Comparison of ENCODE assay signal across 8 cellular contexts in genomic region chr9:73900-74525, GRCh38. TPM values are rescaled to one million over a fixed set of nuclear protein-coding genes. Genes with fewer than 3 reads are reported as not detected.
A peak's percentile ranks its signal among the peaks of the same experiment; 100 is the strongest.
DNase-seq lines count a peak whose midpoint lies in the region; ATAC-seq and TF ChIP-seq lines count a peak whose summit lies in the region.
"Not testable (repeated sequence)": the region's sequence is repeated elsewhere in the genome, so short reads cannot be mapped to it uniquely, and the experiment has no call there.

No MANE protein-coding gene starts in this region.

- POLR2A ChIA-PET in CD4-positive, alpha-beta memory T cell (lab: Charles Lee; ENCODE audit: partially characterized antibody); PC-3 (lab: Charles Lee; ENCODE audit: unreplicated experiment): not testable (repeated sequence)

- not testable (repeated sequence) for H2BK12ac ChIP-seq in mesenchymal stem cell (ENCODE audit: low read length in 2 of 2)

- H3K9me2 ChIP-seq in PC-3 (replicated peaks; ENCODE audit: low read length): not testable (repeated sequence)

- intact Hi-C loops in CD4-positive, alpha-beta memory T cell (cut with micrococcal nuclease); PC-3 (cut with micrococcal nuclease); dendritic cell treated with granulocyte-macrophage colony-stimulating factor and Interleukin-4, amounts not matched to agents 40 ng/mL and 50 ng/mL, for 4 days (cut with micrococcal nuclease); left ventricle myocardium inferior (cut with micrococcal nuclease); tibial artery (cut with DNase I; ENCODE audit: low total_unique reads): not testable (repeated sequence)

- not testable (repeated sequence) for H3K27me3 ChIP-seq in CD4-positive, alpha-beta memory T cell (ENCODE audit: insufficient read depth, low read length); PC-3 (ENCODE audit: low read length); mesenchymal stem cell (ENCODE audit: control insufficient read depth in 1 of 2, insufficient read depth in 1 of 2, low read length in 2 of 2); tibial artery
- H3K27me3 ChIP-seq in left ventricle myocardium inferior (ENCODE audit: low read depth): peaks cover 21% of the 10 kb centered on the region

- not testable (repeated sequence) for H3K18ac ChIP-seq in mesenchymal stem cell (ENCODE audit: low read depth in 1 of 2, low read length in 2 of 2)

- not testable (repeated sequence) for H3K27ac ChIP-seq in CD4-positive, alpha-beta memory T cell (ENCODE audit: low read depth, low read length); mesenchymal stem cell (ENCODE audit: low read length, poor library complexity, severe bottlenecking); tibial artery
- H3K27ac ChIP-seq in PC-3 (ENCODE audit: low read length) (peak overlapping the region; percentile 73), left ventricle myocardium inferior (replicated peaks) (peak overlapping the region; percentile 78)

- H3K4me2 ChIP-seq in PC-3 (ENCODE audit: low read length) (peak overlapping the region; percentile 31; the same call in 1 of the 2 replicates), mesenchymal stem cell (ENCODE audit: low read length, poor library complexity, severe bottlenecking) (peak overlapping the region; percentile 66)

- WGBS in mesenchymal stem cell: no CpG with 5 or more reads among the region's 18 CpGs

- H4K20me1 ChIP-seq in PC-3 (ENCODE audit: low read length): not testable (repeated sequence)

- not testable (repeated sequence) for H3K79me1 ChIP-seq in mesenchymal stem cell (replicated peaks; ENCODE audit: low read length, poor library complexity, severe bottlenecking)

- H2AK5ac ChIP-seq in mesenchymal stem cell (ENCODE audit: low read length, severe bottlenecking): not testable (repeated sequence)

- not testable (repeated sequence) for H3K23ac ChIP-seq in mesenchymal stem cell (ENCODE audit: low read length in 2 of 2)

- H3K36me3 Mint-ChIP-seq in CD4-positive, alpha-beta memory T cell; activated T-helper 17 cell treated with anti-CD3 and anti-CD28 coated beads, Interleukin-2, amount 50 U/mL, for 72 hours (ENCODE audit: low read depth); dendritic cell treated with granulocyte-macrophage colony-stimulating factor and Interleukin-4, amounts not matched to agents 40 ng/mL and 50 ng/mL, for 4 days (ENCODE audit: low read depth); progenitor cell of endocrine pancreas (ENCODE audit: insufficient read depth): not testable (repeated sequence)

- peak overlapping the region; percentile 48 to 83 (median 74) for H3K4me3 Mint-ChIP-seq in CD4-positive, alpha-beta memory T cell
- H3K4me3 Mint-ChIP-seq in activated T-helper 17 cell treated with anti-CD3 and anti-CD28 coated beads, Interleukin-2, amount 50 U/mL, for 72 hours: peak overlapping the region; percentile 56
- peak overlapping the region; percentile 76 for H3K4me3 Mint-ChIP-seq in dendritic cell treated with granulocyte-macrophage colony-stimulating factor and Interleukin-4, amounts not matched to agents 40 ng/mL and 50 ng/mL, for 4 days
- H3K4me3 Mint-ChIP-seq in progenitor cell of endocrine pancreas (ENCODE audit: low read depth): peak overlapping the region; percentile 61

- not testable (repeated sequence) for H4K91ac ChIP-seq in mesenchymal stem cell (ENCODE audit: low read length)

- ATAC-seq in PC-3; activated T-helper 17 cell treated with anti-CD3 and anti-CD28 coated beads, Interleukin-2, amount 50 U/mL, for 72 hours (replicated peaks): not testable (repeated sequence)

- H2BK120ac ChIP-seq in mesenchymal stem cell (ENCODE audit: low read depth, low read length): not testable (repeated sequence)

- not testable (repeated sequence) for H3K36me3 ChIP-seq in CD4-positive, alpha-beta memory T cell (ENCODE audit: insufficient read depth, low read length); PC-3 (ENCODE audit: low read depth, low read length); left ventricle myocardium inferior; mesenchymal stem cell (ENCODE audit: control insufficient read depth in 1 of 2, insufficient read depth in 2 of 2, low read depth in 1 of 2, low read length in 2 of 2); tibial artery

- CTCF ChIA-PET in CD4-positive, alpha-beta memory T cell (lab: Charles Lee; ENCODE audit: partially characterized antibody); PC-3 (lab: Charles Lee): not testable (repeated sequence)

- H4K8ac ChIP-seq in mesenchymal stem cell (ENCODE audit: low read length): not testable (repeated sequence)

- H3K27me3 Mint-ChIP-seq in CD4-positive, alpha-beta memory T cell; activated T-helper 17 cell treated with anti-CD3 and anti-CD28 coated beads, Interleukin-2, amount 50 U/mL, for 72 hours: not testable (repeated sequence)
- peaks cover 16% of the 10 kb centered on the region for H3K27me3 Mint-ChIP-seq in dendritic cell treated with granulocyte-macrophage colony-stimulating factor and Interleukin-4, amounts not matched to agents 40 ng/mL and 50 ng/mL, for 4 days
- H3K27me3 Mint-ChIP-seq in progenitor cell of endocrine pancreas: peaks cover 20% of the 10 kb centered on the region

- H3F3A ChIP-seq in PC-3 (ENCODE audit: low read length, unreplicated experiment): not testable (repeated sequence)

- H3K27ac Mint-ChIP-seq in CD4-positive, alpha-beta memory T cell: peak overlapping the region in 2 of 7 donors; percentile 12 to 48
- not testable (repeated sequence) for H3K27ac Mint-ChIP-seq in activated T-helper 17 cell treated with anti-CD3 and anti-CD28 coated beads, Interleukin-2, amount 50 U/mL, for 72 hours; dendritic cell treated with granulocyte-macrophage colony-stimulating factor and Interleukin-4, amounts not matched to agents 40 ng/mL and 50 ng/mL, for 4 days
- H3K27ac Mint-ChIP-seq in progenitor cell of endocrine pancreas: peak overlapping the region; percentile 29

- peak overlapping the region in 1 of 2 donors; percentile 32 for H3K4me3 ChIP-seq in CD4-positive, alpha-beta memory T cell (ENCODE audit: low read length in 2 of 2)
- not testable (repeated sequence) for H3K4me3 ChIP-seq in PC-3 (ENCODE audit: low read length)
- H3K4me3 ChIP-seq in left ventricle myocardium inferior (peak overlapping the region; percentile 68), mesenchymal stem cell (ENCODE audit: insufficient read depth in 1 of 2, low read depth in 1 of 2, low read length in 2 of 2) (peak overlapping the region in 1 of 2 experiments; percentile 68), tibial artery (peak overlapping the region; percentile 47 to 56)

- not testable (repeated sequence) for TF ChIP-seq CTCF in PC-3 (conservative IDR thresholded peaks at IDR 0.05; ENCODE audit: low read depth, low read length); left ventricle myocardium inferior (IDR thresholded peaks at IDR 0.05; ENCODE audit: borderline replicate concordance); progenitor cell of endocrine pancreas (IDR thresholded peaks at IDR 0.05; ENCODE audit: unreplicated experiment); tibial artery (IDR thresholded peaks at IDR 0.05)

- not testable (repeated sequence) for H3K4me1 Mint-ChIP-seq in CD4-positive, alpha-beta memory T cell; activated T-helper 17 cell treated with anti-CD3 and anti-CD28 coated beads, Interleukin-2, amount 50 U/mL, for 72 hours; dendritic cell treated with granulocyte-macrophage colony-stimulating factor and Interleukin-4, amounts not matched to agents 40 ng/mL and 50 ng/mL, for 4 days (ENCODE audit: low read depth); progenitor cell of endocrine pancreas (ENCODE audit: low read depth)

- not testable (repeated sequence) for H3K4me1 ChIP-seq in CD4-positive, alpha-beta memory T cell (ENCODE audit: insufficient read depth, low read length); PC-3 (ENCODE audit: insufficient read depth, low read length); left ventricle myocardium inferior; mesenchymal stem cell (ENCODE audit: control insufficient read depth, insufficient read depth, low read depth, low read length); tibial artery

- H3K79me2 ChIP-seq in PC-3 (ENCODE audit: low read length): not testable (repeated sequence)

- H3K9me3 ChIP-seq in CD4-positive, alpha-beta memory T cell (ENCODE audit: control insufficient read depth in 1 of 2, low read length in 2 of 2); PC-3 (ENCODE audit: low read length); left ventricle myocardium inferior (replicated peaks); mesenchymal stem cell (ENCODE audit: control insufficient read depth, low read length); tibial artery: not testable (repeated sequence)

- not testable (repeated sequence) for H3K14ac ChIP-seq in mesenchymal stem cell (ENCODE audit: low read length in 2 of 2)

- BruUV-seq in PC-3 (replicated peaks; lab: Mats Ljungman, UMichigan): TSS peak; percentile 4

- H3K9ac ChIP-seq in PC-3 (ENCODE audit: low read length): not testable (repeated sequence)
- H3K9ac ChIP-seq in mesenchymal stem cell (ENCODE audit: low read length): peak overlapping the region; percentile 36

- H2BK5ac ChIP-seq in mesenchymal stem cell (ENCODE audit: low read depth, low read length, poor library complexity, severe bottlenecking): not testable (repeated sequence)

- not testable (repeated sequence) for DNase-seq in CD4-positive, alpha-beta memory T cell; PC-3; left ventricle myocardium inferior; progenitor cell of endocrine pancreas (ENCODE audit: low spot score, unreplicated experiment); tibial artery
- peak; percentile 15 for DNase-seq in mesenchymal stem cell

- not testable (repeated sequence) for H3K4ac ChIP-seq in mesenchymal stem cell (ENCODE audit: low read depth in 1 of 2, low read length in 2 of 2)

- not testable (repeated sequence) for H2BK15ac ChIP-seq in mesenchymal stem cell (ENCODE audit: low read depth, poor library complexity, severe bottlenecking)

- not testable (repeated sequence) for H2AFZ ChIP-seq in PC-3 (ENCODE audit: low read length); mesenchymal stem cell (ENCODE audit: low read depth, low read length)

- not testable (repeated sequence) for H3K9me3 Mint-ChIP-seq in CD4-positive, alpha-beta memory T cell; activated T-helper 17 cell treated with anti-CD3 and anti-CD28 coated beads, Interleukin-2, amount 50 U/mL, for 72 hours; dendritic cell treated with granulocyte-macrophage colony-stimulating factor and Interleukin-4, amounts not matched to agents 40 ng/mL and 50 ng/mL, for 4 days; progenitor cell of endocrine pancreas (ENCODE audit: low read depth)

RNA-seq across cellular contexts. Expression of gene FOXD4, which starts 44.2 kb away (rescaled TPM):
- under 1 TPM; 0.30 to 0.35 TPM for total RNA-seq in CD4-positive, alpha-beta memory T cell
- not detected for polyA plus RNA-seq in CD4-positive, alpha-beta memory T cell
- total RNA-seq in PC-3 (2014; rRNA removed) (0.80 and 0.98 TPM in 2 replicates), left ventricle myocardium inferior (0.11 TPM), progenitor cell of endocrine pancreas (0.50 and 0.58 TPM in 2 replicates)
- total RNA-seq in activated T-helper 17 cell treated with anti-CD3 and anti-CD28 coated beads, Interleukin-2, amount 50 U/mL, for 72 hours: under 1 TPM; 0.22 to 0.24 TPM
- polyA plus RNA-seq in mesenchymal stem cell (2013, experiment 1 of 2): 0.10 TPM
- 0.10 TPM for polyA plus RNA-seq in mesenchymal stem cell (2013, experiment 2 of 2)

RNA-seq across cellular contexts. Expression of gene WASHC1, which starts 44.8 kb away (rescaled TPM):
- 10 to 100 TPM; 34.4 to 39.6 TPM for total RNA-seq in CD4-positive, alpha-beta memory T cell
- polyA plus RNA-seq in CD4-positive, alpha-beta memory T cell: 1 to 10 TPM in 1 of 2 donors, under 1 TPM in 1; 0.99 to 1.8 TPM
- 21.7 and 22.9 TPM in 2 replicates for total RNA-seq in PC-3 (2014; rRNA removed)
- total RNA-seq in activated T-helper 17 cell treated with anti-CD3 and anti-CD28 coated beads, Interleukin-2, amount 50 U/mL, for 72 hours: 10 to 100 TPM; 12.4 to 14.9 TPM
- 13.5 TPM for total RNA-seq in left ventricle myocardium inferior
- 5.5 TPM for polyA plus RNA-seq in mesenchymal stem cell (2013, experiment 1 of 2)
- 5.0 TPM for polyA plus RNA-seq in mesenchymal stem cell (2013, experiment 2 of 2)
- total RNA-seq in progenitor cell of endocrine pancreas: 25.4 and 26.1 TPM in 2 replicates
